8 cellular contexts compared by ENCODE assay signal in genomic region chr15:37019479-37020433, GRCh38.
DNase-seq lines count a peak whose midpoint lies in the region; ATAC-seq and TF ChIP-seq lines count a peak whose summit lies in the region.
"Had no signal": no experiment of that assay in that cellular context is flagged by ENCODE, and none has a peak within 500 bp of the region (broad histone marks: within the 10 kb centered on the region; RNA-seq: fewer than 3 reads in every experiment).

No MANE protein-coding gene starts in this region.

- no peak overlapping the region for H2AK9ac ChIP-seq in IMR-90 (replicated peaks; ENCODE audit: low read depth, low read length, poor library complexity)

- H3K9ac ChIP-seq in IMR-90 (ENCODE audit: low read depth, low read length) (no peak overlapping the region), adipocyte (ENCODE audit: low read length) (peak overlapping the region; percentile 15)

- TF ChIP-seq RAD21 in IMR-90 (IDR thresholded peaks at IDR 0.05; ENCODE audit: low read length) = no peak

- H3K27ac ChIP-seq in IMR-90 (ENCODE audit: insufficient read depth, low read length) = peak overlapping the region; percentile 38; the same call in 1 of the 2 replicates
- peak overlapping the region; percentile 58 to 63 for H3K27ac ChIP-seq in right atrium auricular region
- H3K27ac ChIP-seq in thoracic aorta = peak overlapping the region; percentile 73 to 85
- peak overlapping the region in 1 of 4 donors; percentile 61 for H3K27ac ChIP-seq in Peyer's patch

- TF ChIP-seq POLR2A in IMR-90 (IDR thresholded peaks at IDR 0.05; ENCODE audit: low read depth, low read length) = no peak
- no peak for TF ChIP-seq POLR2A in Peyer's patch (IDR thresholded peaks at IDR 0.05)

- peak overlapping the region; percentile 70 for H3K4me2 ChIP-seq in IMR-90 (ENCODE audit: low read depth, low read length)

- no peak overlapping the region for H3K4me3 Mint-ChIP-seq in activated T-helper 2 cell treated with anti-CD3 and anti-CD28 coated beads, Interferon-gamma antibody, Interleukin-2, Interleukin-4, amounts not matched to agents 10 μg/mL and 5 μg/mL and 100 μg/mL, durations not matched to agents 14 hours and 24 hours and 36 hours (ENCODE audit: low read depth)

- no peaks in the 10 kb centered on the region for H3K4me1 Mint-ChIP-seq in activated T-helper 2 cell treated with anti-CD3 and anti-CD28 coated beads, Interferon-gamma antibody, Interleukin-2, Interleukin-4, amounts not matched to agents 10 μg/mL and 5 μg/mL and 100 μg/mL, durations not matched to agents 14 hours and 24 hours and 36 hours (ENCODE audit: low read depth)

- H3K27ac Mint-ChIP-seq in activated T-helper 2 cell treated with anti-CD3 and anti-CD28 coated beads, Interferon-gamma antibody, Interleukin-2, Interleukin-4, amounts not matched to agents 10 μg/mL and 5 μg/mL and 100 μg/mL, durations not matched to agents 14 hours and 24 hours and 36 hours = no peak overlapping the region

- H3K4ac ChIP-seq in IMR-90 (ENCODE audit: low read depth, low read length) = no peak overlapping the region

- no CpG with 5 or more reads among the region's 18 CpGs for WGBS in IMR-90 (ENCODE audit: extremely low coverage in 2 of 2, insufficient read length in 1 of 2), 2 experiments

- no TSS peak for BruUV-seq in IMR-90 (replicated peaks; lab: Mats Ljungman, UMichigan)

- intact Hi-C loops in IMR-90 (cut with micrococcal nuclease) = no loop called here
- intact Hi-C loops in activated T-helper 2 cell treated with anti-CD3 and anti-CD28 coated beads, Interferon-gamma antibody, Interleukin-2, Interleukin-4, amounts not matched to agents 10 μg/mL and 5 μg/mL and 100 μg/mL, durations not matched to agents 14 hours and 24 hours and 36 hours (cut with micrococcal nuclease) = no loop called here

- ATAC-seq in IMR-90 (ENCODE audit: low read depth) (peak; percentile 92), thoracic aorta (ENCODE audit: insufficient number of reproducible peaks, low FRiP score, low read depth) (no peak)

- CTCF ChIA-PET in IMR-90 (lab: Yijun Ruan, JAX) = interaction anchor here (1.0 kb wide), 1 partner anchor 9 kb away, joined by 4 read pairs; no protein-coding TSS in a partner anchor

- peak overlapping the region; percentile 3; the same call in 1 of the 2 replicates for H3K4me3 ChIP-seq in IMR-90 (ENCODE audit: insufficient read depth, low read depth, low read length)
- H3K4me3 ChIP-seq in adipocyte (ENCODE audit: low read length) = peak overlapping the region; percentile 39
- no peak overlapping the region for H3K4me3 ChIP-seq in right atrium auricular region
- H3K4me3 ChIP-seq in thoracic aorta = peak overlapping the region; percentile 61
- no peak overlapping the region for H3K4me3 ChIP-seq in Peyer's patch

- no peak overlapping the region for H2BK120ac ChIP-seq in IMR-90 (ENCODE audit: low read depth, low read length)

- peak overlapping the region; percentile 34; the same call in 1 of the 2 replicates for H3K23ac ChIP-seq in IMR-90 (ENCODE audit: low read depth, low read length)

- H3K27me3 Mint-ChIP-seq in activated T-helper 2 cell treated with anti-CD3 and anti-CD28 coated beads, Interferon-gamma antibody, Interleukin-2, Interleukin-4, amounts not matched to agents 10 μg/mL and 5 μg/mL and 100 μg/mL, durations not matched to agents 14 hours and 24 hours and 36 hours (ENCODE audit: low read depth) = no peaks in the 10 kb centered on the region

- no peak overlapping the region for H3K56ac ChIP-seq in IMR-90 (ENCODE audit: extremely low read depth, insufficient read depth, low read length)

- H3K36me3 Mint-ChIP-seq in activated T-helper 2 cell treated with anti-CD3 and anti-CD28 coated beads, Interferon-gamma antibody, Interleukin-2, Interleukin-4, amounts not matched to agents 10 μg/mL and 5 μg/mL and 100 μg/mL, durations not matched to agents 14 hours and 24 hours and 36 hours (ENCODE audit: low read depth) = no peaks in the 10 kb centered on the region

- peaks cover 45% of the 10 kb centered on the region for H4K20me1 ChIP-seq in IMR-90 (ENCODE audit: insufficient read depth, low read length)

- DNase-seq in IMR-90 = peak; percentile 79
- DNase-seq in adipocyte (ENCODE audit: low read depth) = no peak
- DNase-seq in right atrium auricular region (ENCODE audit: low spot score) = no peak
- no peak for DNase-seq in thoracic aorta (ENCODE audit: low spot score)
- no peak for DNase-seq in SIG-M5 treated with dmso at 0.1 percent for 504 hours (lab: John Stamatoyannopoulos, UW; ENCODE audit: unreplicated experiment)
- no peak for DNase-seq in activated T-helper 2 cell treated with anti-CD3 and anti-CD28 coated beads, Interferon-gamma antibody, Interleukin-2, Interleukin-4, amounts not matched to agents 10 μg/mL and 5 μg/mL and 100 μg/mL, durations not matched to agents 14 hours and 24 hours and 36 hours (ENCODE audit: low spot score)
- DNase-seq in Peyer's patch = no peak
- DNase-seq: activated CD4-positive, alpha-beta T cell treated with anti-CD3 and anti-CD28 coated beads, Interleukin-2, amount 50 U/mL, for 48 hours had no signal

- TF ChIP-seq CTCF in IMR-90 (conservative IDR thresholded peaks at IDR 0.05; ENCODE audit: low read depth, low read length) (no peak), right atrium auricular region (IDR thresholded peaks at IDR 0.05) (no peak), thoracic aorta (IDR thresholded peaks at IDR 0.05) (no peak), Peyer's patch (IDR thresholded peaks at IDR 0.05) (no peak)

- H3K36me3 ChIP-seq in IMR-90 (ENCODE audit: control insufficient read depth, insufficient read depth, low read length) (peaks cover 2% of the 10 kb centered on the region; the same call in 1 of the 2 replicates), adipocyte (ENCODE audit: control insufficient read depth, insufficient read depth, low read length, severe bottlenecking) (peaks cover 9% of the 10 kb centered on the region), right atrium auricular region (no peaks in the 10 kb centered on the region), thoracic aorta (no peaks in the 10 kb centered on the region), Peyer's patch (no peaks in the 10 kb centered on the region)

- no peaks in the 10 kb centered on the region for H3K27me3 ChIP-seq in IMR-90 (ENCODE audit: control insufficient read depth, insufficient read depth, low read length)
- H3K27me3 ChIP-seq in adipocyte (replicated peaks; ENCODE audit: control insufficient read depth, insufficient read depth, low read length) = no peaks in the 10 kb centered on the region
- H3K27me3 ChIP-seq in right atrium auricular region = no peaks in the 10 kb centered on the region
- H3K27me3 ChIP-seq in thoracic aorta (replicated peaks; ENCODE audit: insufficient read depth) = no peaks in the 10 kb centered on the region
- H3K27me3 ChIP-seq in Peyer's patch = no peaks in the 10 kb centered on the region

- H2BK15ac ChIP-seq in IMR-90 (ENCODE audit: low read depth, low read length) = no peak overlapping the region

- H4K91ac ChIP-seq in IMR-90 (ENCODE audit: insufficient read depth, low read depth, low read length) = no peak overlapping the region

- H3K9me1 ChIP-seq in IMR-90 (ENCODE audit: insufficient read depth, low read length) = no peaks in the 10 kb centered on the region; the same call in 1 of the 2 replicates

- H2BK5ac ChIP-seq in IMR-90 (ENCODE audit: low read depth, low read length, poor library complexity, severe bottlenecking) = no peak overlapping the region

- in situ Hi-C loops in IMR-90 (cut with MboI; ENCODE audit: low sequenced_read_pairs) = no loop called here

- no peak overlapping the region for H4K8ac ChIP-seq in IMR-90 (ENCODE audit: low read depth in 2 of 2, low read length in 2 of 2)

- peak overlapping the region; percentile 54 for H2AFZ ChIP-seq in IMR-90 (replicated peaks; ENCODE audit: low read length, poor library complexity)

- H3K79me1 ChIP-seq in IMR-90 (ENCODE audit: low read depth in 1 of 2, low read length in 2 of 2) = peaks cover 12 to 57% of the 10 kb centered on the region in 2 experiments

- no peak overlapping the region for H3K14ac ChIP-seq in IMR-90 (replicated peaks; ENCODE audit: low read depth, low read length)

- dilution Hi-C loops in IMR-90 (cut with HindIII; ENCODE audit: low sequenced_read_pairs, unreplicated experiment) = no loop called here

- no peak overlapping the region for H2BK20ac ChIP-seq in IMR-90 (ENCODE audit: low read depth, low read length)

- H3K9me3 Mint-ChIP-seq in activated T-helper 2 cell treated with anti-CD3 and anti-CD28 coated beads, Interferon-gamma antibody, Interleukin-2, Interleukin-4, amounts not matched to agents 10 μg/mL and 5 μg/mL and 100 μg/mL, durations not matched to agents 14 hours and 24 hours and 36 hours = no peaks in the 10 kb centered on the region

- H3K18ac ChIP-seq in IMR-90 (ENCODE audit: low read depth, low read length) = no peak overlapping the region

- H3K4me1 ChIP-seq in IMR-90 (ENCODE audit: control insufficient read depth, insufficient read depth, low read length) = peaks cover 7% of the 10 kb centered on the region
- peaks cover 29% of the 10 kb centered on the region for H3K4me1 ChIP-seq in adipocyte (ENCODE audit: control insufficient read depth, insufficient read depth, low read length)
- H3K4me1 ChIP-seq in right atrium auricular region = peaks cover 0 to 25% of the 10 kb centered on the region in 2 donors
- peaks cover 6 to 33% of the 10 kb centered on the region in 2 donors for H3K4me1 ChIP-seq in thoracic aorta (ENCODE audit: control insufficient read depth in 1 of 2, low read depth in 2 of 2)
- no peaks in the 10 kb centered on the region for H3K4me1 ChIP-seq in Peyer's patch

- H2AK5ac ChIP-seq in IMR-90 (ENCODE audit: low read depth, low read length) = no peak overlapping the region

- H3K9me3 ChIP-seq in IMR-90 (ENCODE audit: control insufficient read depth, insufficient read depth, low read length) (no peaks in the 10 kb centered on the region), adipocyte (ENCODE audit: control insufficient read depth, low read length) (no peaks in the 10 kb centered on the region), right atrium auricular region (no peaks in the 10 kb centered on the region), thoracic aorta (no peaks in the 10 kb centered on the region), Peyer's patch (no peaks in the 10 kb centered on the region)

- H4K5ac ChIP-seq in IMR-90 (ENCODE audit: low read depth, low read length) = no peak overlapping the region

- POLR2A ChIA-PET in IMR-90 (lab: Charles Lee; ENCODE audit: unreplicated experiment) = interaction anchor here (0.6 kb wide), 1 partner anchor 45 kb away, joined by 5 read pairs; no protein-coding TSS in a partner anchor

TF ChIP-seq in IMR-90, 13 proteins besides CTCF, POLR2A, EP300 and RAD21:
- TF ChIP-seq MAFK (IDR thresholded peaks at IDR 0.05; ENCODE audit: low read depth, low read length) (no peak), FOS (IDR thresholded peaks at IDR 0.05; ENCODE audit: low read depth, low read length) (no peak), BHLHE40 (IDR thresholded peaks at IDR 0.05; ENCODE audit: low read depth, low read length) (peak; percentile 70; the same call in 1 of the 2 replicates)

Comparison
In these comparisons a context has a peak if more than half of its experiments do, and no peak if none do; other contexts are left out.
1. H3K4me3 ChIP-seq: peak in IMR-90 (single experiment), adipocyte (single experiment) and thoracic aorta (single experiment); none in right atrium auricular region (0 of 2) and Peyer's patch (0 of 4).